ENCODE assay signal across 8 cellular contexts in genomic region chr21:42973991-42974831, GRCh38. TPM values are rescaled to one million over a fixed set of nuclear protein-coding genes. Genes with fewer than 3 reads are reported as not detected.
DNase-seq lines count a peak whose midpoint lies in the region; ATAC-seq and TF ChIP-seq lines count a peak whose summit lies in the region.

Gene PKNOX1 (plus strand): TSS chr21:42974562. CDS start chr21:43004382, 29,820 bp downstream.

- no peaks in the 10 kb centered on the region for H3K36me3 ChIP-seq in rectal smooth muscle tissue (ENCODE audit: control insufficient read depth, insufficient read depth, low read length)
- H3K36me3 ChIP-seq in aorta (ENCODE audit: control insufficient read depth in 1 of 2, insufficient read depth in 2 of 2, low read length in 1 of 2), result no peaks in the 10 kb centered on the region

- intact Hi-C loops in aorta (cut with DNase I), result loop anchor here (2.0 kb wide), 2 partner anchors 33 to 49 kb away; partner anchors contain the start of gene ERVH48-1 (in 1 of the 2)

- no peak for TF ChIP-seq CTCF in astrocyte of the cerebellum (IDR thresholded peaks at IDR 0.05; ENCODE audit: low read depth, low read length, missing control alignments)

- 0% methylated on average over 87 to 106 of the region's 106 CpGs for WGBS in aorta, 2 donors

- H3K27ac ChIP-seq in rectal smooth muscle tissue (ENCODE audit: low read depth, low read length) (peak within 1 kb of the TSS; percentile 92), aorta (ENCODE audit: low read depth in 1 of 2, low read length in 2 of 2) (peak within 1 kb of the TSS; percentile 76 to 100)

- peaks cover 7% of the 10 kb centered on the region for H3K4me1 ChIP-seq in rectal smooth muscle tissue (ENCODE audit: control insufficient read depth, insufficient read depth, low read length)
- H3K4me1 ChIP-seq in aorta (ENCODE audit: control insufficient read depth in 1 of 2, insufficient read depth in 2 of 2, low read length in 2 of 2), result no peaks in the 10 kb centered on the region

- H3K27me3 ChIP-seq in rectal smooth muscle tissue (ENCODE audit: control insufficient read depth, insufficient read depth, low read length), result no peaks in the 10 kb centered on the region
- no peaks in the 10 kb centered on the region for H3K27me3 ChIP-seq in aorta (ENCODE audit: control insufficient read depth in 1 of 2, insufficient read depth in 2 of 2, low read length in 1 of 2)

- ATAC-seq in GM18511 (IDR thresholded peaks at IDR 0.05; ENCODE audit: unreplicated experiment) (peak; percentile 88), HG03039 (IDR thresholded peaks at IDR 0.05; ENCODE audit: unreplicated experiment) (peak; percentile 76), aorta (ENCODE audit: low FRiP score) (peak; percentile 98)

- peak; percentile 95 to 96 for DNase-seq in NCI-H2081 (lab: John Stamatoyannopoulos, UW)
- DNase-seq in T-helper 9 cell, result peak; percentile 99
- peak; percentile 95 for DNase-seq in astrocyte of the cerebellum (ENCODE audit: low read depth)
- peak; percentile 98 for DNase-seq in hepatic stellate cell (ENCODE audit: low spot score)
- DNase-seq in aorta, result peak; percentile 99

- no peaks in the 10 kb centered on the region for H3K9me3 ChIP-seq in aorta (ENCODE audit: control insufficient read depth, low read length)

- H3K9ac ChIP-seq in rectal smooth muscle tissue (ENCODE audit: low read length), result peak within 1 kb of the TSS; percentile 42

- H3K4me3 ChIP-seq in astrocyte of the cerebellum (ENCODE audit: low read depth, low read length) (peak within 1 kb of the TSS; percentile 84), rectal smooth muscle tissue (ENCODE audit: low read length) (peak within 1 kb of the TSS; percentile 93), aorta (ENCODE audit: low read length in 2 of 2) (peak within 1 kb of the TSS; percentile 97 to 100)

- in situ Hi-C loops in astrocyte of the cerebellum (cut with HindIII; ENCODE audit: low sequenced_read_pairs), result no loop called here

RNA-seq across cellular contexts. Expression of gene PKNOX1, which starts in this region (rescaled TPM):
- total RNA-seq in aorta, result 10 to 100 TPM; 13.5 to 22.7 TPM
- 10 to 100 TPM in 1 of 2 donors, 1 to 10 TPM in 1; 3.8 to 11.2 TPM for polyA plus RNA-seq in aorta

Comparison
In these comparisons a context has a peak if more than half of its experiments do, and no peak if none do; other contexts are left out.
1. Peak in every context shown above with its lines: DNase-seq, ATAC-seq, H3K4me3 ChIP-seq and H3K27ac ChIP-seq.